ENCODE assay signal across 8 cellular contexts in the genomic region with DNA sequence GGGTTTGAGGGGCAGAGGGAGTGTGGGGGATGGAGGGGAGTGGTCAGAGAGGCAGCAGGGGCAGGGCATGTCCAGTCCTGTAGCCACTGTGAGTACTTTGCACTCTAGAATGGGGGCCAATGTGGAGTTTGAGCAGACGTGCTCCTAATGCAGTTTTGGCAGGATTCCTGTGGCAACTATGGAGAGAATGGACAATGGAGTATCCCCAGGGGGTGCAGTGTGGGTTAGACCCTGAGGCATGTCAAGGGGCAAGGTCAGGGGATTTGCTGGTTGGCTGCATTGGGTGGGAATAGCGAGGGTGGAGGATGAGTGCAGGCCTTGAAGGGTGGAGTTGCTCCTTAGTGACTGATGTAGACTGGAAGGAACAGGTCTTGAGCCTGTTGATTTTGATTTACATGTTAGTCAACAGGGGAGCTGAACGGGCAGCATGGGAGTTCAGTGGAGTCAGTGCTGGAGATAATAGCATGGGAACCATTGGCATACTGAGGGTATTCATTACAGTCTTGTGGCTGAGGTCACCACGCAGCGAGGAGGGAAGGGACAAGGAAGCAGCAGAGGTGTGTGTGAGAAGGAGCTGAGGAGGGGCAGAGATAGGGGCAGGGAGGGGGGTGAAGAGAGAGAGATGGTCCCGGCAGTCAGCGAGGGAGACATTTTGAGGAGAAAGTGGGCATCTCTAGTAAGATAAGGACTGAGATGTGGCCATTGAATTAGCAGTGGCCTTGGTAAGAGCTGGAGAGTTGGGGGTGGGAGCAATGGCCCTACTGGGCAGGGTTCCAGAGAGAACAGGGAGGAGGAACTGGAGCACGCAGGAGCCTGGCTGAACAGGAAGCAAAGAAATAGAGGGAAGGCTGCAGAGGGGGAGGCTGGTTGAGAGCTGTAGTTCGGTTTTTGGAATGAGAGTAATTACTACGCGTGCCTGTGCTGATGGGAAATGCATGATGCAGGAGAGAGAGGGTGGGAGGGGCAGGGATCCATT.
A peak's percentile ranks its signal among the peaks of the same experiment; 100 is the strongest.
DNase-seq lines count a peak whose midpoint lies in the region; ATAC-seq and TF ChIP-seq lines count a peak whose summit lies in the region.

No MANE protein-coding gene starts in this region.

- peak overlapping the region; percentile 62 for H3K18ac ChIP-seq in trophoblast cell (ENCODE audit: low read length)

- no peaks in the 10 kb centered on the region for H3K27me3 Mint-ChIP-seq in T-helper 17 cell

- peak overlapping the region; percentile 38 for H2BK5ac ChIP-seq in trophoblast cell (ENCODE audit: low read depth, low read length, poor library complexity)

- H3K4me2 ChIP-seq in trophoblast cell (ENCODE audit: low read length) = no peak overlapping the region

- peak overlapping the region; percentile 8 for H4K8ac ChIP-seq in trophoblast cell (ENCODE audit: low read depth, low read length)

- DNase-seq in GF-D8 (lab: John Stamatoyannopoulos, UW) (peak; percentile 6), T-helper 17 cell (no peak), foreskin keratinocyte (peak in 1 of 2 donors; percentile 36), trophoblast cell (no peak), foreskin melanocyte (no peak), T-helper 1 cell (no peak), GM03348 (ENCODE audit: low spot score) (no peak)

- H3K4me3 Mint-ChIP-seq in T-helper 17 cell = peak overlapping the region; percentile 57

- H3K27me3 ChIP-seq in foreskin keratinocyte (no peaks in the 10 kb centered on the region), trophoblast cell (ENCODE audit: insufficient read depth, low read length) (no peaks in the 10 kb centered on the region)

- H3K9me3 ChIP-seq in T-helper 17 cell (ENCODE audit: control insufficient read depth, low read length, poor library complexity, severe bottlenecking) = peaks cover 1% of the 10 kb centered on the region
- peaks cover 12% of the 10 kb centered on the region for H3K9me3 ChIP-seq in trophoblast cell (ENCODE audit: insufficient read depth, low read depth, low read length)

- H2BK120ac ChIP-seq in trophoblast cell (ENCODE audit: insufficient read depth, low read length, poor library complexity) = peak overlapping the region; percentile 40

- no peaks in the 10 kb centered on the region for H3K36me3 ChIP-seq in trophoblast cell (ENCODE audit: control insufficient read depth in 1 of 2, insufficient read depth in 2 of 2, low read length in 2 of 2)

- peaks cover 11% of the 10 kb centered on the region for H3K79me2 ChIP-seq in trophoblast cell (ENCODE audit: control insufficient read depth, insufficient read depth, low read length, poor library complexity)

- H2AFZ ChIP-seq in trophoblast cell (ENCODE audit: insufficient read depth, low read length, poor library complexity) = no peak overlapping the region

- H3K27ac ChIP-seq in foreskin keratinocyte (no peak overlapping the region), trophoblast cell (ENCODE audit: low read depth, low read length) (peak overlapping the region; percentile 34)

- no peak overlapping the region for H3K4me3 ChIP-seq in trophoblast cell (ENCODE audit: low read depth, low read length)

- TF ChIP-seq CTCF in foreskin keratinocyte (conservative IDR thresholded peaks at IDR 0.05) = no peak

- H3K4me1 ChIP-seq in foreskin keratinocyte (peaks cover 29% of the 10 kb centered on the region), trophoblast cell (ENCODE audit: control insufficient read depth in 1 of 2, insufficient read depth in 2 of 2, low read length in 2 of 2) (peaks cover 17 to 22% of the 10 kb centered on the region in 2 experiments)

- H2AK5ac ChIP-seq in trophoblast cell (ENCODE audit: low read length) = peak overlapping the region; percentile 22

- peak overlapping the region; percentile 50 for H3K14ac ChIP-seq in trophoblast cell (ENCODE audit: low read length)

- H3K36me3 Mint-ChIP-seq in T-helper 17 cell (ENCODE audit: low read depth) = peaks cover 2% of the 10 kb centered on the region

- H4K12ac ChIP-seq in trophoblast cell (ENCODE audit: low read depth, low read length) = no peak overlapping the region

- no peak overlapping the region for H3K9ac ChIP-seq in trophoblast cell (ENCODE audit: low read length)

- peak overlapping the region; percentile 98 for H3K27ac Mint-ChIP-seq in T-helper 17 cell

- H3K4me1 Mint-ChIP-seq in T-helper 17 cell = peaks cover 47% of the 10 kb centered on the region

- no CpG with 5 or more reads among the region's 11 CpGs for WGBS in trophoblast cell (ENCODE audit: extremely low coverage, insufficient coverage, insufficient read length)

- H2BK12ac ChIP-seq in trophoblast cell (ENCODE audit: low read length) = peak overlapping the region; percentile 74

- peaks cover 15% of the 10 kb centered on the region for H3K79me1 ChIP-seq in trophoblast cell (ENCODE audit: low read length)

- H3K23ac ChIP-seq in trophoblast cell (ENCODE audit: low read length) = no peak overlapping the region

- peak overlapping the region; percentile 64 for H4K91ac ChIP-seq in trophoblast cell (ENCODE audit: low read depth, low read length)

- peak overlapping the region; percentile 35 for H3K4ac ChIP-seq in trophoblast cell (ENCODE audit: low read depth, low read length)

- ATAC-seq in T-helper 17 cell = no peak
- ATAC-seq in foreskin keratinocyte = peak; percentile 27
- ATAC-seq in HG03457 (IDR thresholded peaks at IDR 0.05; ENCODE audit: unreplicated experiment) = no peak
